Comparison of ENCODE assay signal across 2 cellular contexts in genomic region chr7:36712015-36712414, GRCh38.
TF ChIP-seq lines count a peak whose summit lies in the region.

No MANE protein-coding gene starts in this region.

TF ChIP-seq in HEK293T, 16 proteins besides CTCF, POLR2A, EP300 and RAD21 (continued from another document):
- TF ChIP-seq BHLHE40 (IDR thresholded peaks at IDR 0.05; ENCODE audit: borderline replicate concordance) (no peak), FOXM1 (IDR thresholded peaks at IDR 0.05; ENCODE audit: borderline replicate concordance) (no peak), PKNOX1 (IDR thresholded peaks at IDR 0.05) (peak; percentile 44), SP1 (IDR thresholded peaks at IDR 0.05) (no peak)
TF ChIP-seq in HEK293T: peak in this region for 1.

TF ChIP-seq in HepG2, 621 proteins besides CTCF, POLR2A, EP300 and RAD21 (continued from another document):
- TF ChIP-seq DMTF1 (CRISPR knock-in tag; IDR thresholded peaks at IDR 0.05) (no peak), GLMP (CRISPR knock-in tag; IDR thresholded peaks at IDR 0.05; ENCODE audit: borderline replicate concordance) (no peak), ZNF678 (CRISPR knock-in tag; IDR thresholded peaks at IDR 0.05) (no peak), ZNF562 (CRISPR knock-in tag; IDR thresholded peaks at IDR 0.05; ENCODE audit: borderline replicate concordance) (no peak), ZSCAN25 (CRISPR knock-in tag; IDR thresholded peaks at IDR 0.05) (no peak), SP5 (CRISPR knock-in tag; IDR thresholded peaks at IDR 0.05; ENCODE audit: borderline replicate concordance, low read depth) (no peak), CENPBD1 (CRISPR knock-in tag; IDR thresholded peaks at IDR 0.05; ENCODE audit: borderline replicate concordance, low read depth) (no peak), MYPOP (CRISPR knock-in tag; IDR thresholded peaks at IDR 0.05) (no peak)
